ENCODE assay signal across 10 cellular contexts in genomic region chr14:65850429-65851145, GRCh38.
DNase-seq lines count a peak whose midpoint lies in the region; ATAC-seq and TF ChIP-seq lines count a peak whose summit lies in the region.
"Had no signal": no experiment of that assay in that cellular context is flagged by ENCODE, and none has a peak within 500 bp of the region (broad histone marks: within the 10 kb centered on the region; RNA-seq: fewer than 3 reads in every experiment).

No MANE protein-coding gene starts in this region.

- DNase-seq in right atrium auricular region (ENCODE audit: low spot score) (peak; percentile 43), left ventricle myocardium inferior (no peak), SW480 (ENCODE audit: low spot score) (no peak), ACHN (no peak), GM19240 (ENCODE audit: insufficient read length, low spot score) (no peak), globus pallidus (ENCODE audit: low spot score) (no peak)
- DNase-seq in activated CD8-positive, alpha-beta memory T cell treated with anti-CD3 and anti-CD28 coated beads for 4 hours (ENCODE audit: low read depth in 2 of 2), result peak; percentile 6 to 45
- peak in 5 of 10 donors; percentile 20 to 49 (median 37) for DNase-seq in naive thymus-derived CD8-positive, alpha-beta T cell
- DNase-seq: IMR-90, retina had no signal

- peaks cover 0 to 6% (median 0%) of the 10 kb centered on the region in 9 donors for H3K9me3 Mint-ChIP-seq in naive thymus-derived CD8-positive, alpha-beta T cell

- ATAC-seq in naive thymus-derived CD8-positive, alpha-beta T cell, result peak in 1 of 2 donors; percentile 24

- POLR2A ChIA-PET in naive thymus-derived CD8-positive, alpha-beta T cell (lab: Charles Lee), result interaction anchor here (1.5 to 2.2 kb wide), 3 partner anchors 10 to 77 kb away, joined by 4 to 16 read pairs (median 8); no protein-coding TSS in a partner anchor

- H3K4me3 ChIP-seq in right atrium auricular region, result no peak overlapping the region
- H3K4me3 ChIP-seq in left ventricle myocardium inferior, result no peak overlapping the region

- intact Hi-C loops in left ventricle myocardium inferior (cut with micrococcal nuclease), result no loop called here

- TF ChIP-seq CTCF in right atrium auricular region (IDR thresholded peaks at IDR 0.05), result no peak
- no peak for TF ChIP-seq CTCF in left ventricle myocardium inferior (IDR thresholded peaks at IDR 0.05; ENCODE audit: borderline replicate concordance)

- no peak overlapping the region for H3K27ac ChIP-seq in right atrium auricular region
- H3K27ac ChIP-seq in left ventricle myocardium inferior (replicated peaks), result no peak overlapping the region

- H3K27me3 Mint-ChIP-seq in naive thymus-derived CD8-positive, alpha-beta T cell, result no peaks in the 10 kb centered on the region

- peaks cover 29 to 70% (median 63%) of the 10 kb centered on the region in 4 donors for H3K4me1 Mint-ChIP-seq in naive thymus-derived CD8-positive, alpha-beta T cell

- H3K4me3 Mint-ChIP-seq in naive thymus-derived CD8-positive, alpha-beta T cell, result peak overlapping the region in 9 of 10 donors; percentile 5 to 72 (median 59)

- H3K9me3 ChIP-seq in right atrium auricular region (no peaks in the 10 kb centered on the region), left ventricle myocardium inferior (replicated peaks) (no peaks in the 10 kb centered on the region)

- H3K27ac Mint-ChIP-seq in naive thymus-derived CD8-positive, alpha-beta T cell, result peak overlapping the region; percentile 34 to 98 (median 90)

- H3K27me3 ChIP-seq in right atrium auricular region (no peaks in the 10 kb centered on the region), left ventricle myocardium inferior (ENCODE audit: low read depth) (no peaks in the 10 kb centered on the region)

- no peaks in the 10 kb centered on the region for H3K4me1 ChIP-seq in right atrium auricular region
- H3K4me1 ChIP-seq in left ventricle myocardium inferior, result no peaks in the 10 kb centered on the region

- peaks cover 0 to 5% (median 5%) of the 10 kb centered on the region in 3 donors for H3K36me3 Mint-ChIP-seq in naive thymus-derived CD8-positive, alpha-beta T cell

- in situ Hi-C loops in ACHN (cut with HindIII; ENCODE audit: low pct_ligation_motif_present, low pct_unique_long_range_greater_than_20kb, low sequenced_read_pairs), result no loop called here

- H3K36me3 ChIP-seq in right atrium auricular region (no peaks in the 10 kb centered on the region), left ventricle myocardium inferior (no peaks in the 10 kb centered on the region)

Comparison
In these comparisons a context has a peak if more than half of its experiments do, and no peak if none do; other contexts are left out.
1. DNase-seq: peak in right atrium auricular region (single experiment) and activated CD8-positive, alpha-beta memory T cell treated with anti-CD3 and anti-CD28 coated beads for 4 hours (2 of 2); none in left ventricle myocardium inferior (single experiment), SW480 (single experiment), ACHN (single experiment), GM19240 (single experiment) and globus pallidus (single experiment).